12 cellular contexts compared by ENCODE assay signal in genomic region chr1:205351984-205352713, GRCh38. TPM values are rescaled to one million over a fixed set of nuclear protein-coding genes. Genes with fewer than 3 reads are reported as not detected.
DNase-seq lines count a peak whose midpoint lies in the region; ATAC-seq, FAIRE-seq and TF ChIP-seq lines count a peak whose summit lies in the region.
"Had no signal": no experiment of that assay in that cellular context is flagged by ENCODE, and none has a peak within 500 bp of the region (broad histone marks: within the 10 kb centered on the region; RNA-seq: fewer than 3 reads in every experiment).

No MANE protein-coding gene starts in this region.

- CTCF ChIA-PET in SK-N-SH (lab: Yijun Ruan, JAX) = interaction anchor here (0.6 to 4.5 kb wide), 10 partner anchors 19 to 290 kb away, joined by 3 to 91 read pairs (median 12); no protein-coding TSS in a partner anchor

- H3K27ac ChIP-seq in SK-N-SH (ENCODE audit: low read depth in 2 of 2, low read length in 1 of 2) = no peak overlapping the region
- H3K27ac ChIP-seq in epithelial cell of prostate = no peak overlapping the region
- H3K27ac ChIP-seq in small intestine (ENCODE audit: low read depth in 1 of 2, low read length in 1 of 2) = no peak overlapping the region
- H3K27ac ChIP-seq in kidney (ENCODE audit: low read depth in 2 of 2, low read length in 2 of 2) = no peak overlapping the region

- H3K9me2 ChIP-seq in SK-N-SH = no peaks in the 10 kb centered on the region

- whole genome bisulfite sequencing in SK-N-SH (ENCODE audit: low lambda C conversion rate) = 74% methylated on average over 10 of the region's 11 CpGs
- WGBS in small intestine, 3 donors = 29 to 60% (median 55%) methylated on average over 11 of the region's 11 CpGs

- DNase-seq in SK-N-SH = peak; percentile 57
- DNase-seq in NCI-H524 (lab: John Stamatoyannopoulos, UW) = peak; percentile 99
- DNase-seq in epithelial cell of prostate (ENCODE audit: low read depth, low spot score) = peak; percentile 45
- peak; percentile 87 for DNase-seq in small intestine
- DNase-seq in kidney = no peak
- no peak for DNase-seq in activated CD8-positive, alpha-beta memory T cell treated with anti-CD3 and anti-CD28 coated beads, Interleukin-2, amount 50 U/mL, for 4 hours
- DNase-seq: Karpas-422 had no signal

- no peak overlapping the region for H3K4me2 ChIP-seq in SK-N-SH

- ATAC-seq in SK-N-SH treated with all-trans-retinoic acid at 6 μM for 48 hours = no peak
- ATAC-seq in activated CD4-positive, CD25-positive, alpha-beta regulatory T cell treated with anti-CD3 and anti-CD28 coated beads, Interleukin-2, amount 50 U/mL, for 24 hours = no peak

- TF ChIP-seq CTCF in SK-N-SH (IDR thresholded peaks at IDR 0.05) (no peak), kidney (IDR thresholded peaks at IDR 0.05; ENCODE audit: borderline replicate concordance, extremely low read depth, insufficient read depth) (no peak)

- H3K4me1 ChIP-seq in SK-N-SH (ENCODE audit: control insufficient read depth in 1 of 2, insufficient read depth in 2 of 2, low read depth in 1 of 2, low read length in 1 of 2) = peaks cover 0 to 8% of the 10 kb centered on the region in 2 experiments; a peak in 1 of 4 replicates
- H3K4me1 ChIP-seq in small intestine (ENCODE audit: control insufficient read depth in 2 of 2, insufficient read depth in 1 of 2, low read depth in 1 of 2, low read length in 1 of 2) = peaks cover 2 to 4% of the 10 kb centered on the region in 2 donors
- H3K4me1 ChIP-seq in kidney (ENCODE audit: control insufficient read depth in 1 of 2, insufficient read depth in 1 of 2, low read depth in 1 of 2, low read length in 2 of 2) = peaks cover 0 to 2% of the 10 kb centered on the region in 2 donors

- H3K36me3 ChIP-seq in SK-N-SH (replicated peaks in 1 of 2; ENCODE audit: control insufficient read depth in 1 of 2, insufficient read depth in 2 of 2, low read length in 1 of 2) = no peaks in the 10 kb centered on the region
- H3K36me3 ChIP-seq in small intestine (ENCODE audit: control insufficient read depth in 2 of 2, insufficient read depth in 2 of 2, low read length in 2 of 2) = no peaks in the 10 kb centered on the region
- no peaks in the 10 kb centered on the region for H3K36me3 ChIP-seq in kidney (ENCODE audit: control insufficient read depth in 1 of 2, insufficient read depth in 2 of 2, low read length in 2 of 2)

- H3K4me3 ChIP-seq in SK-N-SH (ENCODE audit: low read depth in 2 of 2, low read length in 1 of 2) = no peak overlapping the region
- no peak overlapping the region for H3K4me3 ChIP-seq in small intestine (ENCODE audit: low read depth in 1 of 2, low read length in 2 of 2)
- no peak overlapping the region for H3K4me3 ChIP-seq in kidney (ENCODE audit: low read length in 2 of 2)

- POLR2A ChIA-PET in SK-N-SH (lab: Yijun Ruan, JAX) = no interaction called here

- intact Hi-C loops in kidney (cut with DNase I) = no loop called here

- no peaks in the 10 kb centered on the region for H4K20me1 ChIP-seq in SK-N-SH (ENCODE audit: insufficient read depth)

- no peak overlapping the region for H2AFZ ChIP-seq in SK-N-SH (ENCODE audit: low read depth)

- no peaks in the 10 kb centered on the region for H3F3A ChIP-seq in SK-N-SH (replicated peaks; ENCODE audit: insufficient read depth)

- FAIRE-seq in small intestine (lab: Jason Lieb, UNC) (no peak), kidney (lab: Jason Lieb, UNC) (no peak)
- FAIRE-seq: A204.1, frontal cortex, GM12892 had no signal

- H3K27me3 ChIP-seq in SK-N-SH (ENCODE audit: insufficient read depth) = no peaks in the 10 kb centered on the region; the same call in 1 of the 2 replicates
- H3K27me3 ChIP-seq in small intestine (ENCODE audit: control insufficient read depth in 2 of 2, insufficient read depth in 2 of 2, low read length in 2 of 2) = no peaks in the 10 kb centered on the region

- TF ChIP-seq EP300 in SK-N-SH (IDR thresholded peaks at IDR 0.05; ENCODE audit: borderline replicate concordance in 1 of 2, low read depth in 1 of 2, low read length in 1 of 2) = no peak

- no peak for TF ChIP-seq RAD21 in SK-N-SH (IDR thresholded peaks at IDR 0.05; ENCODE audit: low read length)

- no peaks in the 10 kb centered on the region for H3K79me2 ChIP-seq in SK-N-SH (ENCODE audit: insufficient read depth)

- no peaks in the 10 kb centered on the region for H3K9me3 ChIP-seq in SK-N-SH
- no peaks in the 10 kb centered on the region for H3K9me3 ChIP-seq in small intestine (ENCODE audit: control insufficient read depth, low read depth)
- H3K9me3 ChIP-seq in kidney (ENCODE audit: control insufficient read depth in 1 of 2, low read length in 2 of 2) = no peaks in the 10 kb centered on the region

- H3K9ac ChIP-seq in SK-N-SH = no peak overlapping the region
- no peak overlapping the region for H3K9ac ChIP-seq in kidney (ENCODE audit: low read length in 2 of 2)

TF ChIP-seq in SK-N-SH, 30 proteins besides CTCF, POLR2A, EP300 and RAD21:
- no peak for TF ChIP-seq MEF2A (IDR thresholded peaks at IDR 0.05; ENCODE audit: borderline replicate concordance, low read depth)
TF ChIP-seq in SK-N-SH: peak in this region for 0.

TF ChIP-seq in SK-N-SH treated with all-trans-retinoic acid at 6 μM for 48 hours, 23 proteins besides CTCF, POLR2A, EP300 and RAD21:
- TF ChIP-seq GLIS3 (CRISPR knock-in tag; IDR thresholded peaks at IDR 0.05) (no peak), POU6F1 (CRISPR knock-in tag; IDR thresholded peaks at IDR 0.05; ENCODE audit: borderline replicate concordance, low read depth) (no peak), PATZ1 (CRISPR knock-in tag; IDR thresholded peaks at IDR 0.05; ENCODE audit: borderline replicate concordance) (no peak), TCF4 (CRISPR knock-in tag; IDR thresholded peaks at IDR 0.05; ENCODE audit: borderline replicate concordance) (no peak)

RNA-seq across cellular contexts. Expression of gene KLHDC8A, which starts 4.6 kb away (rescaled TPM):
- polyA plus RNA-seq in SK-N-SH (2012; rRNA removed) = 0.02 and 0.03 TPM in 2 replicates
- 0.01 and 0.09 TPM in 2 replicates for polyA plus RNA-seq in SK-N-SH (2012; cell fraction: cytosol; rRNA removed)
- polyA plus RNA-seq in SK-N-SH (2012; cell fraction: nucleus; rRNA removed) = 0.07 TPM in 1 of 2 replicates, not detected in the other
- 1 to 10 TPM in 2 of 3 donors, under 1 TPM in 1; 0.22 to 1.7 (median 1.1) TPM for polyA plus RNA-seq in small intestine
- not detected for total RNA-seq in kidney
- polyA plus RNA-seq in kidney (ENCODE audit: insufficient read depth, low read depth, low replicate concordance) = not detected

RNA-seq across cellular contexts. Expression of gene NUAK2, which starts 30.6 kb away (rescaled TPM):
- polyA plus RNA-seq in SK-N-SH (2012; rRNA removed) (6.8 and 11.1 TPM in 2 replicates), small intestine (10 to 100 TPM in 1 of 3 donors, 1 to 10 TPM in 2; 8.5 to 16.2 (median 8.9) TPM), kidney (ENCODE audit: insufficient read depth, low read depth, low replicate concordance) (15.1 TPM)
- 4.4 and 6.4 TPM in 2 replicates for polyA plus RNA-seq in SK-N-SH (2012; cell fraction: cytosol; rRNA removed)
- polyA plus RNA-seq in SK-N-SH (2012; cell fraction: nucleus; rRNA removed) = 13.2 and 14.3 TPM in 2 replicates
- total RNA-seq in kidney = 19.4 TPM

Comparison
In these comparisons a context has a peak if more than half of its experiments do, and no peak if none do; other contexts are left out.
1. DNase-seq: peak in SK-N-SH (single experiment), NCI-H524 (2 of 2), epithelial cell of prostate (single experiment) and small intestine (single experiment); none in kidney (single experiment) and activated CD8-positive, alpha-beta memory T cell treated with anti-CD3 and anti-CD28 coated beads, Interleukin-2, amount 50 U/mL, for 4 hours (single experiment).